In the genomic region with DNA sequence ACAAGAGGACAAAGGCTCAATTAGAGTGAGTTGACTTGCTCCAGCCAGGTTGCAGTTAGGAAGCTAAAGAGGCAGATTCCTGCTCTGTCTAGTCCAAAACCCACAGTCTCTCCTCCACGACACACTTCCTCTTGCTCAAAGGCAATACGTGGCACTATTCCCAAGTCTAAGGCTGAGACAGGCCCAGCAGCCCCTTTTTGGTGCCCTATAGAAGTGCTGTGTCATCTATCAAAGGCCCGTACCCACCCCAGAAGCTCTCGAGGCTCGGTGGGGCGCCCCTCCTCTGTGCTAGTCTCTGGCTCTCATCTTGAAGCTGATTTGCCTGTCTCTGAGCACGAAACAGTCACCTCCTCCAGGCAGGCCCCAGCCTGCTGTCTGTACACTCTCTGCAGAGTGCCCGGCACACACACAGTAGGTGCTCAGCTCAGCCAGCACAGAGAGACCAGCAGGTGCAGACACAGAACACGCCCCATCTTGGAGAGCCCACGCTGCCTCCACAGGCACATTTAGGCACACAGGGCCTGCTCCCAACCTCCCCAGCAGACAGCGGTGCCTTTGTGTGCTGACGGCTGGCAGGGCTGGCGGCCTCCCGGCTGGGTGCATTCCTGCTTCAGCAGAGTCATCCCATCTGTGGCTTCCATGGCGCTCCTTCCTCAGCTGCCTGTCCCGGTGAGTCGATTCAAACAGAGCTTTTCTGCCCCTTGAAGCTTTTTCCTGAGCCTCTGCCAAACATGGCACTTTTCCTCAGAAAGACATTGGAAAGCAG, we compare ENCODE assay signal across 8 cellular contexts. TPM values are rescaled to one million over a fixed set of nuclear protein-coding genes. Genes with fewer than 3 reads are reported as not detected.
DNase-seq lines count a peak whose midpoint lies in the region; ATAC-seq, FAIRE-seq and TF ChIP-seq lines count a peak whose summit lies in the region.

No MANE protein-coding gene starts in this region.

- H3K27ac Mint-ChIP-seq in activated B cell treated with CpG ODN at 0.5 μM for 24 hours (peak overlapping the region; percentile 99), nephron progenitor cell (peak overlapping the region; percentile 83)

- CTCF ChIA-PET in activated B cell treated with CpG ODN at 0.5 μM for 24 hours (lab: Charles Lee) = interaction anchor here (1.3 to 1.9 kb wide), 3 partner anchors 32 to 136 kb away, joined by 3 to 8 read pairs (median 4); no protein-coding TSS in a partner anchor

- TF ChIP-seq CTCF in activated B cell treated with CpG ODN at 0.5 μM for 24 hours (IDR thresholded peaks at IDR 0.05) = no peak
- TF ChIP-seq CTCF in nephron progenitor cell (IDR thresholded peaks at IDR 0.05) = no peak
- no peak for TF ChIP-seq CTCF in D721Med (IDR thresholded peaks at IDR 0.05; ENCODE audit: insufficient read depth, missing control alignments)

- DNase-seq in stimulated activated naive CD4-positive, alpha-beta T cell (lab: John Stamatoyannopoulos, UW) = peak in 5 of 6 experiments; percentile 34 to 70 (median 46)
- no peak for DNase-seq in stimulated activated naive CD4-positive, alpha-beta T cell treated with Interleukin-2 at 50 U/mL for 16 hours (lab: John Stamatoyannopoulos, UW)
- DNase-seq in activated B cell treated with CpG ODN at 0.5 μM for 24 hours (no peak), erythroblast (lab: John Stamatoyannopoulos, UW) (peak; percentile 81), nephron progenitor cell (no peak), D721Med (ENCODE audit: insufficient read length, low spot score) (no peak), NOMO-1 (lab: John Stamatoyannopoulos, UW; ENCODE audit: unreplicated experiment in 2 of 2) (no peak)

- H3K9me3 Mint-ChIP-seq in activated B cell treated with CpG ODN at 0.5 μM for 24 hours (no peaks in the 10 kb centered on the region), nephron progenitor cell (no peaks in the 10 kb centered on the region)

- POLR2A ChIA-PET in activated B cell treated with CpG ODN at 0.5 μM for 24 hours (lab: Charles Lee) = interaction anchor here (0.6 to 4.6 kb wide), 4 partner anchors 10 to 51 kb away, joined by 4 to 86 read pairs (median 36); a partner anchor contains a TSS

- intact Hi-C loops in activated B cell treated with CpG ODN at 0.5 μM for 24 hours (cut with micrococcal nuclease) = no loop called here

- TF ChIP-seq POLR2A in erythroblast (IDR thresholded peaks at IDR 0.05; ENCODE audit: low read length) = peak; percentile 37

- H3K27me3 Mint-ChIP-seq in activated B cell treated with CpG ODN at 0.5 μM for 24 hours (no peaks in the 10 kb centered on the region), nephron progenitor cell (ENCODE audit: low read depth, poor library complexity) (no peaks in the 10 kb centered on the region)

- ATAC-seq in activated B cell treated with CpG ODN at 0.5 μM for 24 hours (ENCODE audit: low read depth) (no peak), HG02610 (IDR thresholded peaks at IDR 0.05; ENCODE audit: unreplicated experiment) (no peak)

- no peak for FAIRE-seq in D721Med (lab: Jason Lieb, UNC)

- H3K4me1 Mint-ChIP-seq in activated B cell treated with CpG ODN at 0.5 μM for 24 hours (peaks cover 95% of the 10 kb centered on the region), nephron progenitor cell (peaks cover 70% of the 10 kb centered on the region)

- H3K36me3 Mint-ChIP-seq in activated B cell treated with CpG ODN at 0.5 μM for 24 hours (ENCODE audit: low read depth) = peaks cover 86% of the 10 kb centered on the region
- H3K36me3 Mint-ChIP-seq in nephron progenitor cell (ENCODE audit: low read depth) = peaks cover 35% of the 10 kb centered on the region

- H3K4me3 Mint-ChIP-seq in activated B cell treated with CpG ODN at 0.5 μM for 24 hours (no peak overlapping the region), nephron progenitor cell (no peak overlapping the region)

RNA-seq across cellular contexts. Expression of a gene that starts 52.7 kb away (rescaled TPM):
- 714 and 755 TPM in 2 replicates for total RNA-seq in activated B cell treated with CpG ODN at 0.5 μM for 24 hours

Comparison
In these comparisons a context has a peak if more than half of its experiments do, and no peak if none do; other contexts are left out.
1. DNase-seq: peak in stimulated activated naive CD4-positive, alpha-beta T cell (5 of 6) and erythroblast (2 of 2); none in stimulated activated naive CD4-positive, alpha-beta T cell treated with Interleukin-2 at 50 U/mL for 16 hours (single experiment), activated B cell treated with CpG ODN at 0.5 μM for 24 hours (single experiment), nephron progenitor cell (single experiment), D721Med (single experiment) and NOMO-1 (0 of 2).